In genomic region chr2:30105556-30105955, GRCh38 we compare ENCODE assay signal across 21 cellular contexts.
DNase-seq lines count a peak whose midpoint lies in the region; ATAC-seq and FAIRE-seq lines count a peak whose summit lies in the region.
"Had no signal": no experiment of that assay in that cellular context is flagged by ENCODE, and none has a peak within 500 bp of the region (broad histone marks: within the 10 kb centered on the region; RNA-seq: fewer than 3 reads in every experiment).

No MANE protein-coding gene starts in this region.

- in situ Hi-C loops in ACHN (cut with HindIII; ENCODE audit: low pct_ligation_motif_present, low pct_unique_long_range_greater_than_20kb, low sequenced_read_pairs): no loop called here

- peak; percentile 75 for FAIRE-seq in RCC 7860 (lab: Jason Lieb, UNC)
- FAIRE-seq: A549, H1 had no signal

- ATAC-seq in HG02938 (IDR thresholded peaks at IDR 0.05; ENCODE audit: unreplicated experiment): no peak
- ATAC-seq: A549, T-cell had no signal

- DNase-seq in AG08395 (ENCODE audit: low spot score): peak; percentile 21
- peak; percentile 56 for DNase-seq in EL
- peak; percentile 70 for DNase-seq in RCC 7860 (ENCODE audit: low spot score)
- DNase-seq in kidney tubule cell (ENCODE audit: low spot score): peak; percentile 59
- DNase-seq in activated CD4-positive, alpha-beta T cell treated with anti-CD3 and anti-CD28 coated beads, Interleukin-2, amount 50 U/mL, for 1 hour: no peak
- DNase-seq in ACHN: no peak
- DNase-seq in NCI-H2081 treated with DMSO at 0.1 percent for 48 hours (lab: John Stamatoyannopoulos, UW): no peak
- DNase-seq: Calu3, DMS79 treated with DMSO at 0.1 percent for 48 hours, HCEC 1CT, Karpas-422, NCI-H1092 treated with DMSO at 0.1 percent for 48 hours, NCI-H1436 treated with DMSO at 0.1 percent for 48 hours, NCI-H187 treated with DMSO at 0.1 percent for 48 hours, NCI-H2107, NCI-H524, NCI-H774, T-cell had no signal

Comparison
In these comparisons a context has a peak if more than half of its experiments do, and no peak if none do; other contexts are left out.
1. DNase-seq: peak in AG08395 (single experiment), EL (single experiment), RCC 7860 (single experiment) and kidney tubule cell (single experiment); none in activated CD4-positive, alpha-beta T cell treated with anti-CD3 and anti-CD28 coated beads, Interleukin-2, amount 50 U/mL, for 1 hour (single experiment), ACHN (single experiment) and NCI-H2081 treated with DMSO at 0.1 percent for 48 hours (single experiment).